ENCODE assay signal across 17 cellular contexts in the genomic region with DNA sequence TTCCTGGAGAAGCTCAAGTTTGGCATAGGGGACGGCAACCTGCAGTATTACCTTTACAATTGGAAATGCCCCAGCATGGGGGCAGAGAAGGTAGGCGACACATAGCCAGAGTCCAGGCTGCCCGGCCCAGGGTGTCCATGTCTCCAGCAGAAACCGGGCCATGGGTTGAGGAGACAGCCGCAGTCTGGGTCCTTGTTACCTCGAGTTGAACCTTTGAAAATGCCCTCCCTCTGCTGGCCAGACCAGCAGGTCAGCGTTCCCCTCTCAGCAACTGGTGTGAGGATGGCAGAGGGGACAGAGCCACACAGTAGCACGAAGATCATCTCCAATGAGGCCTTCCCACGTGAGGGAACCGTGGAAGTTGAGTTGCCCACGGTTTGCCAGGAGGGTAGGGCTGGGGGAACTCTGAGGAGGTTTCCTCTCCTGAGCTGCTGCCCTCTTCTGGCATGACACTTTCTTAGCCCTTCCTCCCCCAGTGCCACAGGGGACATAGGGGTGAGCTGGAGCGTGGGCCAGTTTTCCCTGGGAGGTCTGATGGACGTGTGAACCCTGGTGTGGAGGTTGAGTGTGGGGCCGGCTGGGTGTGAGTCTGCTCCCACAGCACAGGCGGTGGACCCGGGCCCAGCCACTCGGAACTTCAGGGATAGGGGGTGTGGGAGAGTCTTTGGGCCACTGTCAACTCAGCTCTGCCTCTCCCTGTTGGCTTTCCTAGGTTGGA. TPM values are rescaled to one million over a fixed set of nuclear protein-coding genes. Genes with fewer than 3 reads are reported as not detected.
A peak's percentile ranks its signal among the peaks of the same experiment; 100 is the strongest.
DNase-seq lines count a peak whose midpoint lies in the region; ATAC-seq, FAIRE-seq and TF ChIP-seq lines count a peak whose summit lies in the region.
"Had no signal": no experiment of that assay in that cellular context is flagged by ENCODE, and none has a peak within 500 bp of the region (broad histone marks: within the 10 kb centered on the region; RNA-seq: fewer than 3 reads in every experiment).

No MANE protein-coding gene starts in this region.

- no peak overlapping the region for H3K4me3 Mint-ChIP-seq in activated CD8-positive, alpha-beta T cell treated with anti-CD3 and anti-CD28 coated beads for 36 hours
- H3K4me3 Mint-ChIP-seq: activated naive CD4-positive, alpha-beta T cell treated with anti-CD3 and anti-CD28 coated beads, Interleukin-2, amount 10 ng/mL, durations not matched to agents 7 days and 5 days had no signal

- WGBS in GM12878 (ENCODE audit: insufficient coverage, insufficient replicate concordance, low lambda C conversion rate, missing lambda C conversion rate): 94% methylated on average over 17 of the region's 17 CpGs
- WGBS in psoas muscle, 3 donors: 45 to 66% (median 48%) methylated on average over 17 of the region's 17 CpGs

- H3K27ac Mint-ChIP-seq in activated CD8-positive, alpha-beta T cell treated with anti-CD3 and anti-CD28 coated beads for 36 hours: no peak overlapping the region
- H3K27ac Mint-ChIP-seq: activated naive CD4-positive, alpha-beta T cell treated with anti-CD3 and anti-CD28 coated beads, Interleukin-2, amount 10 ng/mL, durations not matched to agents 7 days and 5 days had no signal

- CTCF ChIA-PET in HEK293 (lab: Yijun Ruan, JAX): interaction anchor here (0.6 to 3.3 kb wide), 4 partner anchors 9 to 93 kb away, joined by 3 to 10 read pairs (median 4); no protein-coding TSS in a partner anchor
- CTCF ChIA-PET in GM12878 (lab: Yijun Ruan, JAX): interaction anchor here (0.9 to 2.0 kb wide), 6 partner anchors 9 to 185 kb away, joined by 3 to 5 read pairs (median 3); partner anchors contain the start of genes ACBD4 and PLCD3
- CTCF ChIA-PET in activated CD8-positive, alpha-beta T cell treated with anti-CD3 and anti-CD28 coated beads for 36 hours (lab: Charles Lee): interaction anchor here (1.0 to 2.1 kb wide), 2 partner anchors 9 to 30 kb away, joined by 3 to 8 read pairs; partner anchors contain the start of gene ACBD4

- peak; percentile 33; the same call in 1 of the 2 replicates for TF ChIP-seq CTCF in HEK293 (tag by site-specific recombination; IDR thresholded peaks at IDR 0.05)
- TF ChIP-seq CTCF in GM12878 (IDR thresholded peaks at IDR 0.05 in 2 of 3, conservative IDR thresholded peaks at IDR 0.05 in 1 of 3; ENCODE audit: control insufficient read depth in 2 of 3, extremely low read depth in 1 of 3, insufficient read depth in 1 of 3, low read depth in 3 of 3, low read length in 3 of 3): 0 out of 6 replicates have a peak, but pooled peaks of 1 of the 3 experiments have one; percentile 3
- TF ChIP-seq CTCF in psoas muscle (IDR thresholded peaks at IDR 0.05): no peak
- no peak for TF ChIP-seq CTCF in activated CD8-positive, alpha-beta T cell treated with anti-CD3 and anti-CD28 coated beads for 36 hours (IDR thresholded peaks at IDR 0.05)

- POLR2A ChIA-PET in HEK293 (lab: Yijun Ruan, JAX): no interaction called here
- POLR2A ChIA-PET in GM12878 (lab: Charles Lee): no interaction called here
- POLR2A ChIA-PET in activated CD8-positive, alpha-beta T cell treated with anti-CD3 and anti-CD28 coated beads for 36 hours (lab: Charles Lee): interaction anchor here (1.3 kb wide), 1 partner anchor 11 kb away, joined by 4 read pairs; no protein-coding TSS in a partner anchor

- no TSS peak for BruUV-seq in GM12878 (replicated peaks; lab: Mats Ljungman, UMichigan)

- SMC1A ChIA-PET in GM12878 (lab: Charles Lee; ENCODE audit: uncharacterized antibody, unreplicated experiment): no interaction called here

- no peaks in the 10 kb centered on the region for H3K9me3 ChIP-seq in HEK293 (ENCODE audit: control insufficient read depth, insufficient read depth, low read depth, low read length)
- H3K9me3 ChIP-seq in GM12878 (replicated peaks; ENCODE audit: control insufficient read depth, insufficient read depth, low read length): no peaks in the 10 kb centered on the region
- no peaks in the 10 kb centered on the region for H3K9me3 ChIP-seq in psoas muscle
- H3K9me3 ChIP-seq: body of pancreas, esophagus squamous epithelium, mucosa of descending colon, tibial nerve had no signal

- H3K36me3 ChIP-seq in HEK293 (ENCODE audit: control insufficient read depth in 2 of 2, insufficient read depth in 1 of 2, low read length in 2 of 2) (peaks cover 39 to 86% of the 10 kb centered on the region in 2 experiments), GM12878 (ENCODE audit: control insufficient read depth in 2 of 2, insufficient read depth in 2 of 2, low read length in 1 of 2) (peaks cover 48 to 51% of the 10 kb centered on the region in 2 experiments), psoas muscle (ENCODE audit: insufficient read depth in 1 of 2, low read depth in 1 of 2) (peaks cover 19 to 92% of the 10 kb centered on the region in 2 donors)

- no peaks in the 10 kb centered on the region for H3K27me3 Mint-ChIP-seq in activated CD8-positive, alpha-beta T cell treated with anti-CD3 and anti-CD28 coated beads for 36 hours
- H3K27me3 Mint-ChIP-seq: activated naive CD4-positive, alpha-beta T cell treated with anti-CD3 and anti-CD28 coated beads, Interleukin-2, amount 10 ng/mL, durations not matched to agents 7 days and 5 days had no signal

- H3K9me3 Mint-ChIP-seq in activated CD8-positive, alpha-beta T cell treated with anti-CD3 and anti-CD28 coated beads for 36 hours: no peaks in the 10 kb centered on the region
- H3K9me3 Mint-ChIP-seq: activated naive CD4-positive, alpha-beta T cell treated with anti-CD3 and anti-CD28 coated beads, Interleukin-2, amount 10 ng/mL, durations not matched to agents 7 days and 5 days had no signal

- H3K4me1 ChIP-seq in HEK293 (ENCODE audit: control insufficient read depth, insufficient read depth, low read length): no peaks in the 10 kb centered on the region
- H3K4me1 ChIP-seq in GM12878 (ENCODE audit: control insufficient read depth, insufficient read depth, low read length): no peaks in the 10 kb centered on the region
- H3K4me1 ChIP-seq in psoas muscle: peaks cover 34% of the 10 kb centered on the region
- H3K4me1 ChIP-seq: body of pancreas had no signal

- no peak overlapping the region for H3K4me3 ChIP-seq in HEK293 (ENCODE audit: low read depth, low read length)
- no peak overlapping the region for H3K4me3 ChIP-seq in GM12878
- no peak overlapping the region for H3K4me3 ChIP-seq in psoas muscle
- H3K4me3 ChIP-seq: body of pancreas, esophagus squamous epithelium, mucosa of descending colon, tibial nerve had no signal

- DNase-seq in GM12878 (ENCODE audit: low read depth, low spot score) (no peak), psoas muscle (no peak), NOMO-1 (lab: John Stamatoyannopoulos, UW; ENCODE audit: unreplicated experiment in 2 of 2) (no peak)
- no peak for DNase-seq in activated CD8-positive, alpha-beta T cell treated with anti-CD3 and anti-CD28 coated beads for 36 hours
- DNase-seq: activated CD4-positive, alpha-beta T cell treated with anti-CD3 and anti-CD28 coated beads for 1 hour; activated naive CD4-positive, alpha-beta T cell treated with anti-CD3 and anti-CD28 coated beads, Interleukin-2, amount 10 ng/mL, durations not matched to agents 7 days and 5 days; body of pancreas; C1 segment of cervical spinal cord; esophagus squamous epithelium; Karpas-422; kidney glomerular epithelial cell; mucosa of descending colon; NCI-H1105 treated with DMSO at 0.1 percent for 48 hours; NCI-H2171; stimulated activated CD4-positive, alpha-beta T cell treated with anti-CD3 and anti-CD28 coated beads, Interleukin-4, amount 100 ng/mL, for 4 hours had no signal

- intact Hi-C loops in GM12878 (cut with micrococcal nuclease; ENCODE audit: unreplicated experiment) (no loop called here), psoas muscle (cut with DNase I) (no loop called here)
- intact Hi-C loops in activated CD8-positive, alpha-beta T cell treated with anti-CD3 and anti-CD28 coated beads for 36 hours (cut with micrococcal nuclease): no loop called here

- H3K9ac ChIP-seq in GM12878 (ENCODE audit: control insufficient read depth, insufficient read depth, low read length): no peak overlapping the region

- TF ChIP-seq RAD21 in GM12878 (IDR thresholded peaks at IDR 0.05; ENCODE audit: insufficient read depth, low read depth, low read length): no peak

- no peak overlapping the region for H2AFZ ChIP-seq in GM12878 (ENCODE audit: control insufficient read depth, low read depth, low read length)

- no peak for TF ChIP-seq EP300 in GM12878 (IDR thresholded peaks at IDR 0.05; ENCODE audit: borderline replicate concordance in 1 of 2, control insufficient read depth in 1 of 2, low read depth in 2 of 2, low read length in 2 of 2)

- in situ Hi-C loops in GM12878 (cut with MboI): loop anchor here (10.0 kb wide), 1 partner anchor 180 kb away; no protein-coding TSS in a partner anchor

- peaks cover 35% of the 10 kb centered on the region for H3K36me3 Mint-ChIP-seq in activated CD8-positive, alpha-beta T cell treated with anti-CD3 and anti-CD28 coated beads for 36 hours (ENCODE audit: low read depth)

- FAIRE-seq in GM12878 (lab: Jason Lieb, UNC): no peak

- H4K20me1 ChIP-seq in GM12878 (ENCODE audit: control insufficient read depth, insufficient read depth): peaks cover 3% of the 10 kb centered on the region; the same call in 1 of the 2 replicates

- H3K27ac ChIP-seq in HEK293 (ENCODE audit: extremely low read depth, low read depth, low read length): no peak overlapping the region
- no peak overlapping the region for H3K27ac ChIP-seq in GM12878 (ENCODE audit: control insufficient read depth, insufficient read depth)
- H3K27ac ChIP-seq in psoas muscle: peak overlapping the region; percentile 27
- H3K27ac ChIP-seq: body of pancreas had no signal

- RAD21 ChIA-PET in GM12878 (lab: Charles Lee; ENCODE audit: unreplicated experiment): no interaction called here

- no peaks in the 10 kb centered on the region for H3K79me2 ChIP-seq in GM12878 (ENCODE audit: control insufficient read depth, insufficient read depth, low read length)

- no peak overlapping the region for H3K4me2 ChIP-seq in GM12878 (ENCODE audit: control insufficient read depth, insufficient read depth)

- peak; percentile 36; the same call in 1 of the 2 replicates for TF ChIP-seq POLR2A in GM12878 (IDR thresholded peaks at IDR 0.05; ENCODE audit: low read depth, low read length)

- no peaks in the 10 kb centered on the region for H3K4me1 Mint-ChIP-seq in activated CD8-positive, alpha-beta T cell treated with anti-CD3 and anti-CD28 coated beads for 36 hours (ENCODE audit: low read depth)
- H3K4me1 Mint-ChIP-seq: activated naive CD4-positive, alpha-beta T cell treated with anti-CD3 and anti-CD28 coated beads, Interleukin-2, amount 10 ng/mL, durations not matched to agents 7 days and 5 days had no signal

- ATAC-seq in GM12878: no peak
- peak; percentile 4 to 13 (median 8) for ATAC-seq in psoas muscle
- ATAC-seq in activated CD8-positive, alpha-beta T cell treated with anti-CD3 and anti-CD28 coated beads for 36 hours: no peak
- ATAC-seq: body of pancreas, mucosa of descending colon had no signal

- no peaks in the 10 kb centered on the region for H3K27me3 ChIP-seq in GM12878 (replicated peaks in 1 of 2; ENCODE audit: control insufficient read depth in 2 of 2, insufficient read depth in 2 of 2, low read length in 1 of 2)
- no peaks in the 10 kb centered on the region for H3K27me3 ChIP-seq in psoas muscle (ENCODE audit: insufficient read depth in 3 of 3, low read length in 2 of 3)
- H3K27me3 ChIP-seq: body of pancreas, esophagus squamous epithelium, tibial nerve had no signal

RNA-seq across cellular contexts. Expression of gene PLCD3, which starts 27.2 kb away (rescaled TPM):
- total RNA-seq in GM12878 (2013; cell fraction: nucleolus; rRNA removed): 0.12 and 1.5 TPM in 2 replicates
- total RNA-seq in GM12878 (2014; rRNA removed): 0.45 and 0.76 TPM in 2 replicates
- 0.28 and 0.36 TPM in 2 replicates for total RNA-seq in GM12878 (2014; rRNA removed; fragmentation: Illumina TruSeq; extraction: Trizol)
- 1.6 and 2.4 TPM in 2 replicates for total RNA-seq in GM12878 (2021)
- not detected for polyA plus RNA-seq in GM12878 (2011; ENCODE audit: low read depth)
- 0.52 and 1.2 TPM in 2 replicates for polyA plus RNA-seq in GM12878 (2011; rRNA removed)
- 0.99 and 1.9 TPM in 2 replicates for polyA plus RNA-seq in GM12878 (2011; cell fraction: cytosol; rRNA removed)
- 1.6 and 2.0 TPM in 2 replicates for polyA plus RNA-seq in GM12878 (2011; cell fraction: nucleus; rRNA removed)
- polyA plus RNA-seq in GM12878 (2012): 0.41 and 0.88 TPM in 2 replicates
- 0.03 and 1.6 TPM in 2 replicates for polyA plus RNA-seq in GM12878 (2014; fragmentation: Illumina TruSeq; extraction: Trizol)
- polyA plus RNA-seq in GM12878 (2014; fragmentation: Nextera tagmentation; extraction: Ambion mirVana): under 1 TPM; 0.02 to 0.04 TPM
- 1.2 and 1.6 TPM in 2 replicates for polyA plus RNA-seq in GM12878 (2014; rRNA removed)
- under 1 TPM; 0.13 to 0.43 TPM for polyA plus RNA-seq in GM12878 (2016; fragmentation: Nextera tagmentation; extraction: Ambion mirVana)
- polyA minus RNA-seq in GM12878 (2011; rRNA and poly(A)+ RNA removed): 1.5 and 4.4 TPM in 2 replicates
- polyA minus RNA-seq in GM12878 (2011; cell fraction: cytosol; rRNA and poly(A)+ RNA removed): 2.7 and 3.5 TPM in 2 replicates
- polyA minus RNA-seq in GM12878 (2011; cell fraction: nucleus; rRNA and poly(A)+ RNA removed): 0.60 and 1.1 TPM in 2 replicates
- 100 to 1,000 TPM in 2 of 4 donors, 10 to 100 TPM in 2; 69.8 to 217 (median 122) TPM for total RNA-seq in psoas muscle
- polyA plus RNA-seq in psoas muscle: 100 to 1,000 TPM in 2 of 3 donors, 10 to 100 TPM in 1; 57.0 to 171 (median 170) TPM
- 1 to 10 TPM; 3.9 to 6.6 TPM for total RNA-seq in activated CD8-positive, alpha-beta T cell treated with anti-CD3 and anti-CD28 coated beads for 36 hours

RNA-seq across cellular contexts. Expression of gene ACBD4, which starts 30.4 kb away (rescaled TPM):
- 14.7 and 14.8 TPM in 2 replicates for total RNA-seq in GM12878 (2013; cell fraction: nucleolus; rRNA removed)
- 8.1 and 10.2 TPM in 2 replicates for total RNA-seq in GM12878 (2014; rRNA removed)
- 5.4 and 5.7 TPM in 2 replicates for total RNA-seq in GM12878 (2014; rRNA removed; fragmentation: Illumina TruSeq; extraction: Trizol)
- total RNA-seq in GM12878 (2021): 10.0 and 10.1 TPM in 2 replicates
- polyA plus RNA-seq in GM12878 (2011; ENCODE audit: low read depth): 2.2 TPM
- 4.4 and 6.5 TPM in 2 replicates for polyA plus RNA-seq in GM12878 (2011; rRNA removed)
- polyA plus RNA-seq in GM12878 (2011; cell fraction: cytosol; rRNA removed): 6.3 and 10.3 TPM in 2 replicates
- polyA plus RNA-seq in GM12878 (2011; cell fraction: nucleus; rRNA removed): 28.8 and 29.4 TPM in 2 replicates
- polyA plus RNA-seq in GM12878 (2012): 10.5 and 11.0 TPM in 2 replicates
- polyA plus RNA-seq in GM12878 (2014; fragmentation: Illumina TruSeq; extraction: Trizol): 4.5 and 5.7 TPM in 2 replicates
- under 1 TPM; 0.20 to 0.27 TPM for polyA plus RNA-seq in GM12878 (2014; fragmentation: Nextera tagmentation; extraction: Ambion mirVana)
- 13.8 and 17.6 TPM in 2 replicates for polyA plus RNA-seq in GM12878 (2014; rRNA removed)
- 1 to 10 TPM; 7.2 to 9.9 TPM for polyA plus RNA-seq in GM12878 (2016; fragmentation: Nextera tagmentation; extraction: Ambion mirVana)
- polyA minus RNA-seq in GM12878 (2011; rRNA and poly(A)+ RNA removed): 2.6 and 6.4 TPM in 2 replicates
- polyA minus RNA-seq in GM12878 (2011; cell fraction: cytosol; rRNA and poly(A)+ RNA removed): 2.5 and 4.0 TPM in 2 replicates
- polyA minus RNA-seq in GM12878 (2011; cell fraction: nucleus; rRNA and poly(A)+ RNA removed): 11.6 and 15.2 TPM in 2 replicates
- total RNA-seq in psoas muscle: 1 to 10 TPM; 3.9 to 8.2 (median 5.1) TPM
- 1 to 10 TPM; 2.7 to 5.2 (median 4.4) TPM for polyA plus RNA-seq in psoas muscle
- 10 to 100 TPM; 12.4 to 12.6 TPM for total RNA-seq in activated CD8-positive, alpha-beta T cell treated with anti-CD3 and anti-CD28 coated beads for 36 hours

RNA-seq across cellular contexts. Expression of gene HEXIM1, which starts 43.2 kb away (rescaled TPM):
- 5.6 and 6.3 TPM in 2 replicates for total RNA-seq in GM12878 (2013; cell fraction: nucleolus; rRNA removed)
- 12.2 and 13.4 TPM in 2 replicates for total RNA-seq in GM12878 (2014; rRNA removed)
- 4.4 and 4.7 TPM in 2 replicates for total RNA-seq in GM12878 (2014; rRNA removed; fragmentation: Illumina TruSeq; extraction: Trizol)
- total RNA-seq in GM12878 (2021): 23.9 and 24.1 TPM in 2 replicates
- polyA plus RNA-seq in GM12878 (2011; ENCODE audit: low read depth): 13.4 TPM
- polyA plus RNA-seq in GM12878 (2011; rRNA removed): 7.3 and 8.8 TPM in 2 replicates
- polyA plus RNA-seq in GM12878 (2011; cell fraction: cytosol; rRNA removed): 7.9 and 9.4 TPM in 2 replicates
- 9.7 and 14.2 TPM in 2 replicates for polyA plus RNA-seq in GM12878 (2011; cell fraction: nucleus; rRNA removed)
- 18.6 and 27.4 TPM in 2 replicates for polyA plus RNA-seq in GM12878 (2012)
- 9.9 and 16.0 TPM in 2 replicates for polyA plus RNA-seq in GM12878 (2014; fragmentation: Illumina TruSeq; extraction: Trizol)
- 1 to 10 TPM; 1.9 to 2.1 TPM for polyA plus RNA-seq in GM12878 (2014; fragmentation: Nextera tagmentation; extraction: Ambion mirVana)
- polyA plus RNA-seq in GM12878 (2014; rRNA removed): 17.2 and 19.4 TPM in 2 replicates
- 1 to 10 TPM; 8.3 to 9.3 TPM for polyA plus RNA-seq in GM12878 (2016; fragmentation: Nextera tagmentation; extraction: Ambion mirVana)
- 2.5 and 4.7 TPM in 2 replicates for polyA minus RNA-seq in GM12878 (2011; rRNA and poly(A)+ RNA removed)
- 4.3 and 5.0 TPM in 2 replicates for polyA minus RNA-seq in GM12878 (2011; cell fraction: cytosol; rRNA and poly(A)+ RNA removed)
- 5.4 and 10.4 TPM in 2 replicates for polyA minus RNA-seq in GM12878 (2011; cell fraction: nucleus; rRNA and poly(A)+ RNA removed)
- total RNA-seq in psoas muscle: 10 to 100 TPM; 21.3 to 52.2 (median 31.5) TPM
- 100 to 1,000 TPM in 1 of 3 donors, 10 to 100 TPM in 1, 1 to 10 TPM in 1; 9.5 to 127 (median 22.0) TPM for polyA plus RNA-seq in psoas muscle
- total RNA-seq in activated CD8-positive, alpha-beta T cell treated with anti-CD3 and anti-CD28 coated beads for 36 hours: 10 to 100 TPM; 22.6 to 23.5 TPM

RNA-seq across cellular contexts. Expression of gene NMT1, which starts 43.9 kb away (rescaled TPM):
- total RNA-seq in GM12878 (2013; cell fraction: nucleolus; rRNA removed): 95.0 and 103 TPM in 2 replicates
- total RNA-seq in GM12878 (2014; rRNA removed) (118 and 121 TPM in 2 replicates), GM12878 (2014; rRNA removed; fragmentation: Illumina TruSeq; extraction: Trizol) (391 and 395 TPM in 2 replicates), GM12878 (2021) (204 and 223 TPM in 2 replicates), psoas muscle (100 to 1,000 TPM in 2 of 4 donors, 10 to 100 TPM in 2; 73.3 to 164 (median 93.1) TPM)
- 42.9 TPM for polyA plus RNA-seq in GM12878 (2011; ENCODE audit: low read depth)
- polyA plus RNA-seq in GM12878 (2011; rRNA removed) (116 and 138 TPM in 2 replicates), GM12878 (2014; fragmentation: Illumina TruSeq; extraction: Trizol) (80.7 and 216 TPM in 2 replicates), GM12878 (2014; fragmentation: Nextera tagmentation; extraction: Ambion mirVana) (100 to 1,000 TPM; 282 to 342 TPM), GM12878 (2014; rRNA removed) (96.7 and 112 TPM in 2 replicates), GM12878 (2016; fragmentation: Nextera tagmentation; extraction: Ambion mirVana) (100 to 1,000 TPM; 221 to 226 TPM), psoas muscle (10 to 100 TPM; 58.0 to 79.7 (median 68.3) TPM)
- 65.2 and 75.7 TPM in 2 replicates for polyA plus RNA-seq in GM12878 (2011; cell fraction: cytosol; rRNA removed)
- polyA plus RNA-seq in GM12878 (2011; cell fraction: nucleus; rRNA removed): 129 and 147 TPM in 2 replicates
- 87.9 and 96.7 TPM in 2 replicates for polyA plus RNA-seq in GM12878 (2012)
- 62.4 and 90.4 TPM in 2 replicates for polyA minus RNA-seq in GM12878 (2011; rRNA and poly(A)+ RNA removed)
- 128 and 150 TPM in 2 replicates for polyA minus RNA-seq in GM12878 (2011; cell fraction: cytosol; rRNA and poly(A)+ RNA removed)
- 33.1 and 219 TPM in 2 replicates for polyA minus RNA-seq in GM12878 (2011; cell fraction: nucleus; rRNA and poly(A)+ RNA removed)
- 100 to 1,000 TPM; 156 to 169 TPM for total RNA-seq in activated CD8-positive, alpha-beta T cell treated with anti-CD3 and anti-CD28 coated beads for 36 hours

RNA-seq across cellular contexts. Expression of gene DCAKD, which starts 53.6 kb away (rescaled TPM):
- total RNA-seq in GM12878 (2013; cell fraction: nucleolus; rRNA removed): 35.2 and 43.0 TPM in 2 replicates
- total RNA-seq in GM12878 (2014; rRNA removed) (49.4 and 62.7 TPM in 2 replicates), GM12878 (2014; rRNA removed; fragmentation: Illumina TruSeq; extraction: Trizol) (23.0 and 27.9 TPM in 2 replicates), GM12878 (2021) (44.4 and 45.8 TPM in 2 replicates), psoas muscle (10 to 100 TPM in 3 of 4 donors, 1 to 10 TPM in 1; 6.9 to 13.5 (median 11.0) TPM)
- 11.7 TPM for polyA plus RNA-seq in GM12878 (2011; ENCODE audit: low read depth)
- polyA plus RNA-seq in GM12878 (2011; rRNA removed) (14.1 and 32.8 TPM in 2 replicates), GM12878 (2014; fragmentation: Illumina TruSeq; extraction: Trizol) (18.9 and 21.5 TPM in 2 replicates), GM12878 (2014; fragmentation: Nextera tagmentation; extraction: Ambion mirVana) (10 to 100 TPM; 11.6 to 11.7 TPM), GM12878 (2014; rRNA removed) (45.7 and 46.5 TPM in 2 replicates), GM12878 (2016; fragmentation: Nextera tagmentation; extraction: Ambion mirVana) (10 to 100 TPM; 43.8 to 46.1 TPM), psoas muscle (10 to 100 TPM in 1 of 3 donors, 1 to 10 TPM in 2; 6.4 to 14.2 (median 8.4) TPM)
- polyA plus RNA-seq in GM12878 (2011; cell fraction: cytosol; rRNA removed): 55.7 and 60.8 TPM in 2 replicates
- 57.5 and 71.0 TPM in 2 replicates for polyA plus RNA-seq in GM12878 (2011; cell fraction: nucleus; rRNA removed)
- polyA plus RNA-seq in GM12878 (2012): 26.3 and 28.2 TPM in 2 replicates
- polyA minus RNA-seq in GM12878 (2011; rRNA and poly(A)+ RNA removed): 29.1 and 56.8 TPM in 2 replicates
- polyA minus RNA-seq in GM12878 (2011; cell fraction: cytosol; rRNA and poly(A)+ RNA removed): 22.7 and 27.9 TPM in 2 replicates
- polyA minus RNA-seq in GM12878 (2011; cell fraction: nucleus; rRNA and poly(A)+ RNA removed): 21.2 and 26.2 TPM in 2 replicates
- 10 to 100 TPM; 34.3 to 35.8 TPM for total RNA-seq in activated CD8-positive, alpha-beta T cell treated with anti-CD3 and anti-CD28 coated beads for 36 hours

Comparison
In these comparisons a context has a peak if more than half of its experiments do, and no peak if none do; other contexts are left out.
1. ATAC-seq: peak in psoas muscle (4 of 4); none in GM12878 (single experiment) and activated CD8-positive, alpha-beta T cell treated with anti-CD3 and anti-CD28 coated beads for 36 hours (single experiment).
2. RNA of gene PLCD3, which starts 27.2 kb away (total RNA-seq): 69.8 to 217 TPM in psoas muscle; 3.9 to 6.6 TPM in activated CD8-positive, alpha-beta T cell treated with anti-CD3 and anti-CD28 coated beads for 36 hours and 0.12 to 2.4 TPM in GM12878; every median in the first group is over 4 times any median in the second.